16 cellular contexts compared by ENCODE assay signal in the genomic region with DNA sequence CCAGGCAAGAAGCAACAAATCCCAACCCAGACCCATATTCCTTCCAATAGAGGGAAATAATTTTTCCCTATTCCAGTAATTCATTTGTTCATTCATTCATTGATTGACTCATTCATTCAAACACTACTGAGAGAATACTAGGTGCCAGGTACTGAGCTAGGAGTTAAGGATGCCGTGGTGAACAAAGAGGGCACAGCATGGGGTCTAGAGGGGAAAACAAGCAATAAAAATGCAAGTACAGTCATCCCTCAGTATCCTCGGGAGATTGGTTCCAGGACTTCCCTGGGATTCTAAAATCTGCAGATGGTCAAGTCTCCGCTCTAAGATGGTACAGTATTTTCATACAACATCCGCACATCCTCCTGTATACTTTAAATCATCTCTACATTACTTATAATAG. TPM values are rescaled to one million over a fixed set of nuclear protein-coding genes. Genes with fewer than 3 reads are reported as not detected.
"Had no signal": no experiment of that assay in that cellular context is flagged by ENCODE, and none has a peak within 500 bp of the region (broad histone marks: within the 10 kb centered on the region; RNA-seq: fewer than 3 reads in every experiment).

No MANE protein-coding gene starts in this region.

- H3K4me3 Mint-ChIP-seq: activated CD4-positive, alpha-beta T cell treated with anti-CD3 and anti-CD28 coated beads, Interleukin-2, amount 10 ng/mL, durations not matched to agents 7 days and 5 days; activated naive CD4-positive, alpha-beta T cell treated with anti-CD3 and anti-CD28 coated beads for 36 hours; activated T-helper 17 cell treated with anti-CD3 and anti-CD28 coated beads, Interleukin-2, amount 50 U/mL, for 72 hours; brain; nephron progenitor cell; stimulated activated naive CD8-positive, alpha-beta T cell treated with anti-CD3 and anti-CD28 coated beads, Interleukin-15, Interleukin-2, amounts not matched to agents 100 ng/mL and 50 ng/mL, for 24 hours; T-helper 1 cell treated with Interleukin-12 subunit alpha and Interleukin-12 subunit beta and Interleukin-4 antibody, amounts not matched to agents 30 μg/mL and 1 μg/mL, for 36 hours had no signal

- H3K4me1 Mint-ChIP-seq: brain had no signal

- DNase-seq: activated CD4-positive, alpha-beta T cell treated with anti-CD3 and anti-CD28 coated beads, Interleukin-2, amount 10 ng/mL, durations not matched to agents 7 days and 5 days; activated CD4-positive, CD25-positive, alpha-beta regulatory T cell; activated CD8-positive, alpha-beta memory T cell treated with anti-CD3 and anti-CD28 coated beads for 24 hours; activated naive CD4-positive, alpha-beta T cell treated with anti-CD3 and anti-CD28 coated beads for 36 hours; amygdala; dermis blood vessel endothelial cell; glutamatergic neuron; nephron progenitor cell; stimulated activated CD4-positive, alpha-beta T cell treated with anti-CD3 and anti-CD28 coated beads, Interleukin-2, amount 100 ng/mL, for 48 hours; upper lobe of left lung had no signal

- H3K27me3 ChIP-seq: upper lobe of left lung had no signal

- H3K9me3 ChIP-seq: upper lobe of left lung had no signal

- ATAC-seq: activated T-helper 17 cell treated with anti-CD3 and anti-CD28 coated beads, Interleukin-2, amount 50 U/mL, for 72 hours had no signal

- H3K9me3 Mint-ChIP-seq: activated naive CD4-positive, alpha-beta T cell treated with anti-CD3 and anti-CD28 coated beads for 36 hours; activated T-helper 17 cell treated with anti-CD3 and anti-CD28 coated beads, Interleukin-2, amount 50 U/mL, for 72 hours; brain; nephron progenitor cell; stimulated activated naive CD8-positive, alpha-beta T cell treated with anti-CD3 and anti-CD28 coated beads, Interleukin-15, Interleukin-2, amounts not matched to agents 100 ng/mL and 50 ng/mL, for 24 hours; T-helper 1 cell treated with Interleukin-12 subunit alpha and Interleukin-12 subunit beta and Interleukin-4 antibody, amounts not matched to agents 30 μg/mL and 1 μg/mL, for 36 hours had no signal

- H3K27me3 Mint-ChIP-seq: activated CD4-positive, alpha-beta T cell treated with anti-CD3 and anti-CD28 coated beads, Interleukin-2, amount 10 ng/mL, durations not matched to agents 7 days and 5 days; activated T-helper 17 cell treated with anti-CD3 and anti-CD28 coated beads, Interleukin-2, amount 50 U/mL, for 72 hours; stimulated activated naive CD8-positive, alpha-beta T cell treated with anti-CD3 and anti-CD28 coated beads, Interleukin-15, Interleukin-2, amounts not matched to agents 100 ng/mL and 50 ng/mL, for 24 hours had no signal

- H3K27ac Mint-ChIP-seq: activated CD4-positive, alpha-beta T cell treated with anti-CD3 and anti-CD28 coated beads, Interleukin-2, amount 10 ng/mL, durations not matched to agents 7 days and 5 days; activated naive CD4-positive, alpha-beta T cell treated with anti-CD3 and anti-CD28 coated beads for 36 hours; activated T-helper 17 cell treated with anti-CD3 and anti-CD28 coated beads, Interleukin-2, amount 50 U/mL, for 72 hours; brain; nephron progenitor cell; stimulated activated naive CD8-positive, alpha-beta T cell treated with anti-CD3 and anti-CD28 coated beads, Interleukin-15, Interleukin-2, amounts not matched to agents 100 ng/mL and 50 ng/mL, for 24 hours; T-helper 1 cell treated with Interleukin-12 subunit alpha and Interleukin-12 subunit beta and Interleukin-4 antibody, amounts not matched to agents 30 μg/mL and 1 μg/mL, for 36 hours had no signal

- H3K4me3 ChIP-seq: upper lobe of left lung had no signal

- H3K27ac ChIP-seq: upper lobe of left lung had no signal

RNA-seq across cellular contexts. Expression of gene RASGEF1B, which starts 18.7 kb away (rescaled TPM):
- total RNA-seq: fibroblast of villous mesenchyme, lung microvascular endothelial cell had no signal
